Comparison of ENCODE assay signal across 27 cellular contexts in genomic region chr7:200290-200689, GRCh38.
"Had no signal": no experiment of that assay in that cellular context is flagged by ENCODE, and none has a peak within 500 bp of the region (broad histone marks: within the 10 kb centered on the region; RNA-seq: fewer than 3 reads in every experiment).

No MANE protein-coding gene starts in this region.

- H3K27me3 ChIP-seq: hepatocyte, pancreas, right atrium auricular region, upper lobe of left lung had no signal

- H2AFZ ChIP-seq: hepatocyte had no signal

- ATAC-seq: activated CD4-positive, alpha-beta T cell treated with anti-CD3 and anti-CD28 coated beads for 36 hours; activated T-helper 17 cell treated with anti-CD3 and anti-CD28 coated beads, Interleukin-2, amount 50 U/mL, for 72 hours; natural killer cell treated with Interleukin-12 subunit alpha and Interleukin-12 subunit beta and Interleukin-15 and Interleukin-18, amount 100 ng/mL, for 72 hours; stimulated activated naive CD8-positive, alpha-beta T cell treated with anti-CD3 and anti-CD28 coated beads, Interleukin-15, Interleukin-2, amounts not matched to agents 100 U/mL and 50 U/mL, for 24 hours had no signal

- H3K9me3 Mint-ChIP-seq: activated B cell treated with CpG ODN at 0.5 μM for 24 hours; activated naive CD8-positive, alpha-beta T cell treated with anti-CD3 and anti-CD28 coated beads for 36 hours; activated T-cell treated with anti-CD3 and anti-CD28 coated beads, Interleukin-2, amount 50 U/mL, for 24 hours; activated T-helper 17 cell treated with anti-CD3 and anti-CD28 coated beads, Interleukin-2, amount 50 U/mL, for 72 hours; natural killer cell treated with Interleukin-12 subunit alpha and Interleukin-12 subunit beta and Interleukin-15 and Interleukin-18, amount 100 ng/mL, for 72 hours; T-helper 2 cell treated with Interferon-gamma antibody and Interleukin-4, amounts not matched to agents 5 μg/mL and 100 μg/mL, for 36 hours had no signal

- H3K9me3 ChIP-seq: left ventricle myocardium inferior, pancreas, psoas muscle, right atrium auricular region, upper lobe of left lung had no signal

- H3K4me3 Mint-ChIP-seq: activated B cell treated with CpG ODN at 0.5 μM for 24 hours; activated CD4-positive, alpha-beta T cell treated with anti-CD3 and anti-CD28 coated beads for 36 hours; activated naive CD8-positive, alpha-beta T cell treated with anti-CD3 and anti-CD28 coated beads for 36 hours; activated T-cell treated with anti-CD3 and anti-CD28 coated beads, Interleukin-2, amount 50 U/mL, for 24 hours; activated T-helper 17 cell treated with anti-CD3 and anti-CD28 coated beads, Interleukin-2, amount 50 U/mL, for 72 hours; natural killer cell treated with Interleukin-12 subunit alpha and Interleukin-12 subunit beta and Interleukin-15 and Interleukin-18, amount 100 ng/mL, for 72 hours; T-helper 2 cell treated with Interferon-gamma antibody and Interleukin-4, amounts not matched to agents 5 μg/mL and 100 μg/mL, for 36 hours had no signal

- H3K27ac ChIP-seq: cardiac muscle cell, hepatocyte, left ventricle myocardium inferior, pancreas, right atrium auricular region, upper lobe of left lung had no signal

- H3K4me2 ChIP-seq: hepatocyte had no signal

- H3K4me1 Mint-ChIP-seq: activated B cell treated with CpG ODN at 0.5 μM for 24 hours; activated CD4-positive, alpha-beta T cell treated with anti-CD3 and anti-CD28 coated beads for 36 hours; activated naive CD8-positive, alpha-beta T cell treated with anti-CD3 and anti-CD28 coated beads for 36 hours; activated T-helper 17 cell treated with anti-CD3 and anti-CD28 coated beads, Interleukin-2, amount 50 U/mL, for 72 hours had no signal

- H3K4me1 ChIP-seq: pancreas had no signal

- FAIRE-seq: astrocyte, endometrium, pancreas, TTC549 had no signal

- H3K4me3 ChIP-seq: cardiac muscle cell, hepatocyte, left ventricle myocardium inferior, pancreas, right atrium auricular region, upper lobe of left lung had no signal

- H3K27ac Mint-ChIP-seq: activated B cell treated with CpG ODN at 0.5 μM for 24 hours; activated CD4-positive, alpha-beta T cell treated with anti-CD3 and anti-CD28 coated beads for 36 hours; activated naive CD8-positive, alpha-beta T cell treated with anti-CD3 and anti-CD28 coated beads for 36 hours; activated T-cell treated with anti-CD3 and anti-CD28 coated beads, Interleukin-2, amount 50 U/mL, for 24 hours; activated T-helper 17 cell treated with anti-CD3 and anti-CD28 coated beads, Interleukin-2, amount 50 U/mL, for 72 hours; natural killer cell treated with Interleukin-12 subunit alpha and Interleukin-12 subunit beta and Interleukin-15 and Interleukin-18, amount 100 ng/mL, for 72 hours; T-helper 2 cell treated with Interferon-gamma antibody and Interleukin-4, amounts not matched to agents 5 μg/mL and 100 μg/mL, for 36 hours had no signal

- DNase-seq: activated B cell treated with CpG ODN at 0.5 μM for 24 hours; activated CD4-positive, alpha-beta T cell treated with anti-CD3 and anti-CD28 coated beads for 36 hours; activated CD4-positive, alpha-beta T cell treated with anti-CD3 and anti-CD28 coated beads, Interleukin-2, amount 50 U/mL, for 4 hours; activated CD8-positive, alpha-beta memory T cell treated with anti-CD3 and anti-CD28 coated beads for 24 hours; activated CD8-positive, alpha-beta memory T cell treated with anti-CD3 and anti-CD28 coated beads, Interleukin-2, amount 50 U/mL, for 4 hours; activated naive CD8-positive, alpha-beta T cell treated with anti-CD3 and anti-CD28 coated beads for 36 hours; activated T-cell treated with anti-CD3 and anti-CD28 coated beads, Interleukin-2, amount 50 U/mL, for 24 hours; cortex of kidney; foreskin fibroblast; kidney glomerular epithelial cell; left ventricle myocardium inferior; mammary epithelial cell; pancreas; psoas muscle; stimulated activated CD4-positive, alpha-beta T cell treated with anti-CD3 and anti-CD28 coated beads, Interleukin-12 subunit alpha, Interleukin-12 subunit beta, amount 100 ng/mL, for 4 hours; stimulated activated CD4-positive, alpha-beta T cell treated with anti-CD3 and anti-CD28 coated beads, Interleukin-4, amount 100 ng/mL, for 4 hours; stimulated activated naive CD8-positive, alpha-beta T cell treated with anti-CD3 and anti-CD28 coated beads, Interleukin-15, Interleukin-2, amounts not matched to agents 100 U/mL and 50 U/mL, for 24 hours; upper lobe of left lung had no signal

- H3K36me3 ChIP-seq: cardiac muscle cell had no signal

- H3K36me3 Mint-ChIP-seq: activated naive CD8-positive, alpha-beta T cell treated with anti-CD3 and anti-CD28 coated beads for 36 hours; natural killer cell treated with Interleukin-12 subunit alpha and Interleukin-12 subunit beta and Interleukin-15 and Interleukin-18, amount 100 ng/mL, for 72 hours had no signal
